Comparison of ENCODE assay signal across 1 cellular context in genomic region chr7:102211590-102212550, GRCh38.
A peak's percentile ranks its signal among the peaks of the same experiment; 100 is the strongest.
TF ChIP-seq lines count a peak whose summit lies in the region.

No MANE protein-coding gene starts in this region.

TF ChIP-seq in GM12878, 131 proteins besides CTCF, POLR2A, EP300 and RAD21 (continued from another document and continues in another):
- peak; percentile 32 for TF ChIP-seq PKNOX1 (IDR thresholded peaks at IDR 0.05)
- no peak for TF ChIP-seq HDAC2 (IDR thresholded peaks at IDR 0.05)
- no peak for TF ChIP-seq MTA3 (IDR thresholded peaks at IDR 0.05; ENCODE audit: borderline replicate concordance, low read length)
- no peak for TF ChIP-seq TARDBP (IDR thresholded peaks at IDR 0.05; ENCODE audit: borderline replicate concordance)
- no peak for TF ChIP-seq EZH2 (IDR thresholded peaks at IDR 0.05; ENCODE audit: borderline replicate concordance, control insufficient read depth, low read depth, low read length)
- no peak for TF ChIP-seq KLF5 (IDR thresholded peaks at IDR 0.05; ENCODE audit: partially characterized antibody)
- TF ChIP-seq MEF2A (IDR thresholded peaks at IDR 0.05; ENCODE audit: insufficient read depth, low read depth, low read length) = no peak
- TF ChIP-seq CUX1 (IDR thresholded peaks at IDR 0.05; ENCODE audit: insufficient replicate concordance, low read depth, low read length) = no peak
- no peak for TF ChIP-seq FOS (IDR thresholded peaks at IDR 0.05; ENCODE audit: borderline replicate concordance, extremely low read depth, insufficient read length)
- no peak for TF ChIP-seq SUZ12 (IDR thresholded peaks at IDR 0.05; ENCODE audit: unreplicated experiment)
- peak; percentile 79 for TF ChIP-seq RUNX3 (IDR thresholded peaks at IDR 0.05; ENCODE audit: low read length)
- TF ChIP-seq SPI1 (IDR thresholded peaks at IDR 0.05; ENCODE audit: borderline replicate concordance, insufficient read depth, low read depth, low read length) = peak; percentile 59; the same call in 1 of the 2 replicates
- TF ChIP-seq FOXM1 (IDR thresholded peaks at IDR 0.05; ENCODE audit: low read depth, low read length) = peak; percentile 82
- no peak for TF ChIP-seq TAF1 (IDR thresholded peaks at IDR 0.05; ENCODE audit: borderline replicate concordance, low read depth, low read length)
- no peak for TF ChIP-seq YBX1 (IDR thresholded peaks at IDR 0.05)
- no peak for TF ChIP-seq ZSCAN29 (IDR thresholded peaks at IDR 0.05)
- no peak; the same call in none of the 2 replicates for TF ChIP-seq JUNB (IDR thresholded peaks at IDR 0.05)
- peak; percentile 37; the same call in 1 of the 2 replicates for TF ChIP-seq POLR2AphosphoS5 (IDR thresholded peaks at IDR 0.05; ENCODE audit: low read length)
- TF ChIP-seq DPF2 (IDR thresholded peaks at IDR 0.05) = peak; percentile 71; the same call in 1 of the 2 replicates
- no peak for TF ChIP-seq E2F8 (IDR thresholded peaks at IDR 0.05; ENCODE audit: low read depth, partially characterized antibody)
- no peak for TF ChIP-seq WRNIP1 (IDR thresholded peaks at IDR 0.05; ENCODE audit: borderline replicate concordance, low read depth, low read length)
- TF ChIP-seq JUND (IDR thresholded peaks at IDR 0.05; ENCODE audit: low read depth, low read length) = no peak
- peak; percentile 85 for TF ChIP-seq TCF12 (IDR thresholded peaks at IDR 0.05; ENCODE audit: low read depth, low read length)
- no peak for TF ChIP-seq SIN3A (IDR thresholded peaks at IDR 0.05; ENCODE audit: low read depth, low read length)
- TF ChIP-seq GABPA (IDR thresholded peaks at IDR 0.05; ENCODE audit: low read depth) = no peak
- TF ChIP-seq EGR1 (IDR thresholded peaks at IDR 0.05; ENCODE audit: borderline replicate concordance in 1 of 2, low read depth in 2 of 2, low read length in 2 of 2) = no peak
- TF ChIP-seq ZBTB40 (IDR thresholded peaks at IDR 0.05; ENCODE audit: borderline replicate concordance) = no peak
- no peak; the same call in 1 of the 2 replicates for TF ChIP-seq MLLT1 (IDR thresholded peaks at IDR 0.05)
- no peak for TF ChIP-seq CHD1 (IDR thresholded peaks at IDR 0.05; ENCODE audit: low read depth, low read length)
- peak; percentile 68; the same call in 1 of the 2 replicates for TF ChIP-seq MTA2 (IDR thresholded peaks at IDR 0.05; ENCODE audit: low read depth)
- 0 out of 2 replicates have a peak, but pooled peaks have one; percentile 25 for TF ChIP-seq RAD51 (IDR thresholded peaks at IDR 0.05)
- no peak for TF ChIP-seq USF2 (IDR thresholded peaks at IDR 0.05; ENCODE audit: borderline replicate concordance, low read depth, low read length)
- no peak for TF ChIP-seq CBX3 (IDR thresholded peaks at IDR 0.05; ENCODE audit: borderline replicate concordance, low read depth)
- TF ChIP-seq TCF3 (IDR thresholded peaks at IDR 0.05; ENCODE audit: borderline replicate concordance, insufficient read depth, low read depth, low read length) = peak; percentile 56; the same call in 1 of the 2 replicates
- no peak for TF ChIP-seq NRF1 (conservative IDR thresholded peaks at IDR 0.05; ENCODE audit: low read depth, low read length)
- no peak for TF ChIP-seq MEF2B (IDR thresholded peaks at IDR 0.05; ENCODE audit: partially characterized antibody, poor library complexity, severe bottlenecking)
- no peak for TF ChIP-seq ATF3 (IDR thresholded peaks at IDR 0.05; ENCODE audit: borderline replicate concordance, extremely low read depth, low read depth, low read length)
- no peak; the same call in 1 of the 2 replicates for TF ChIP-seq TCF7 (IDR thresholded peaks at IDR 0.05; ENCODE audit: borderline replicate concordance)
- no peak for TF ChIP-seq ZNF207 (IDR thresholded peaks at IDR 0.05; ENCODE audit: borderline replicate concordance)
- no peak for TF ChIP-seq BRCA1 (IDR thresholded peaks at IDR 0.05; ENCODE audit: low read depth, low read length)
- TF ChIP-seq MAX (IDR thresholded peaks at IDR 0.05; ENCODE audit: low read depth, low read length) = no peak; the same call in 1 of the 2 replicates
- TF ChIP-seq SREBF2 (IDR thresholded peaks at IDR 0.05; ENCODE audit: low read length) = no peak
- TF ChIP-seq ETV6 (conservative IDR thresholded peaks at IDR 0.05 in 1 of 2, IDR thresholded peaks at IDR 0.05 in 1 of 2; ENCODE audit: borderline replicate concordance in 1 of 2, low read depth in 1 of 2) = peak in 1 of 2 experiments; percentile 39; a peak in 1 of 4 replicates
- TF ChIP-seq NR2C2 (IDR thresholded peaks at IDR 0.05; ENCODE audit: borderline replicate concordance, control insufficient read depth, insufficient read length, low read depth) = no peak
- no peak for TF ChIP-seq IRF3 (IDR thresholded peaks at IDR 0.05)
- TF ChIP-seq IRF4 (IDR thresholded peaks at IDR 0.05; ENCODE audit: low read depth, low read length) = 0 out of 2 replicates have a peak, but pooled peaks have one; percentile 28
- TF ChIP-seq LARP7 (IDR thresholded peaks at IDR 0.05) = no peak; the same call in 1 of the 2 replicates
